In genomic region chrX:30689116-30689515, GRCh38 we compare ENCODE assay signal across 26 cellular contexts.
"Had no signal": no experiment of that assay in that cellular context is flagged by ENCODE, and none has a peak within 500 bp of the region (broad histone marks: within the 10 kb centered on the region; RNA-seq: fewer than 3 reads in every experiment).

No MANE protein-coding gene starts in this region.

- H3K36me3 ChIP-seq: colonic mucosa, esophagus muscularis mucosa, gastroesophageal sphincter, heart left ventricle, lower lobe of right lung had no signal

- DNase-seq: colonic mucosa; dermis blood vessel endothelial cell; dorsolateral prefrontal cortex; effector CD4-positive, alpha-beta T cell; effector memory CD4-positive, alpha-beta T cell; foreskin keratinocyte; heart left ventricle; hypothalamus; immature natural killer cell; islet precursor cell; kidney; kidney glomerular epithelial cell; left colon; left lung; left ventricle myocardium superior; lower lobe of right lung; mesenchymal stem cell; mucosa of descending colon; naive B cell; naive thymus-derived CD8-positive, alpha-beta T cell had no signal

- ATAC-seq: foreskin keratinocyte; gastroesophageal sphincter; heart left ventricle; left colon; left lung; left ventricle myocardium superior; lower lobe of right lung; mucosa of descending colon; naive thymus-derived CD8-positive, alpha-beta T cell had no signal

- H2AFZ ChIP-seq: hepatocyte had no signal

- H3K4me1 ChIP-seq: colonic mucosa, esophagus muscularis mucosa, foreskin keratinocyte, gastroesophageal sphincter, heart left ventricle, left lung, lower lobe of right lung had no signal

- H3K9me3 Mint-ChIP-seq: immature natural killer cell, mesothelial cell of epicardium, naive B cell had no signal

- FAIRE-seq: endothelial cell of umbilical vein, frontal cortex, kidney had no signal

- H3K4me3 ChIP-seq: colonic mucosa, dorsolateral prefrontal cortex, esophagus muscularis mucosa, gastroesophageal sphincter, heart left ventricle, hepatocyte, left lung, lower lobe of right lung, mucosa of descending colon had no signal

- H3K4me3 Mint-ChIP-seq: immature natural killer cell; mesothelial cell of epicardium; naive B cell; naive thymus-derived CD8-positive, alpha-beta T cell had no signal

- H3K27ac Mint-ChIP-seq: immature natural killer cell, mesothelial cell of epicardium, naive B cell had no signal

- H3K4me1 Mint-ChIP-seq: immature natural killer cell; mesothelial cell of epicardium; naive thymus-derived CD8-positive, alpha-beta T cell had no signal

- H3K9me3 ChIP-seq: colonic mucosa, esophagus muscularis mucosa, gastroesophageal sphincter, heart left ventricle, left lung, lower lobe of right lung, mucosa of descending colon had no signal

- H3K4me2 ChIP-seq: hepatocyte had no signal

- H3K27me3 ChIP-seq: colonic mucosa, esophagus muscularis mucosa, foreskin keratinocyte, gastroesophageal sphincter, hepatocyte, left lung had no signal

- H3K27ac ChIP-seq: colonic mucosa, dorsolateral prefrontal cortex, esophagus muscularis mucosa, foreskin keratinocyte, gastroesophageal sphincter, heart left ventricle, hepatocyte, left lung, lower lobe of right lung had no signal

- H3K79me2 ChIP-seq: hepatocyte had no signal

- H3K27me3 Mint-ChIP-seq: naive B cell; naive thymus-derived CD8-positive, alpha-beta T cell had no signal
